23 cellular contexts compared by ENCODE assay signal in the genomic region with DNA sequence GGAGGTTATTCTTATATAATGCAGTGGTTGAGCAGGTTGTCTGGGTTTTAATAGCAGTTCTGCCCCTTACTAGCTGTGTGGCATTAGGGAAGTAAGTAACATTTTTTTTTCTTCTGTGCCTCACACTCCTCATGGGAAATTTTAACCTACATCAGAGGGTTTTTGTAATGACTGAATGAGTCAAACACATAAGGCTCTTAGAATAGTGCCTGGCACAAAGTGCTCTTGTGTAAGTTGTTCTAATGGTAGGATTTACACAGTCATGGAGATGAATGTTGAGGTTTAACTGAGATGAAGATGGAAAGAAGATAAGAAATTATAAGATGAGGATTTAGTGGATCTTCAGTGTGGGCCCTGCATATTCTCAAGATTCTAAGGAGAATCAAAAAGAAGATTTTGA.
"Had no signal": no experiment of that assay in that cellular context is flagged by ENCODE, and none has a peak within 500 bp of the region (broad histone marks: within the 10 kb centered on the region; RNA-seq: fewer than 3 reads in every experiment).

No MANE protein-coding gene starts in this region.

- ATAC-seq: gastrocnemius medialis; left ventricle myocardium superior; lower lobe of right lung; natural killer cell treated with Interleukin-12 subunit alpha and Interleukin-12 subunit beta and Interleukin-15 and Interleukin-18, amount 100 ng/mL, for 72 hours; stimulated activated memory B cell treated with anti-CD40 and anti-IgM and Interleukin-4, amounts not matched to agents 10 μg/mL and 1 μg/mL and 100 μg/mL, for 72 hours; stimulated activated naive CD8-positive, alpha-beta T cell treated with anti-CD3 and anti-CD28 coated beads, Interleukin-15, Interleukin-2, amounts not matched to agents 100 U/mL and 50 U/mL, for 24 hours had no signal

- H3K27ac Mint-ChIP-seq: dendritic cell treated with granulocyte-macrophage colony-stimulating factor and Interleukin-4, amounts not matched to agents 40 ng/mL and 50 ng/mL, for 4 days; endodermal cell; natural killer cell treated with Interleukin-12 subunit alpha and Interleukin-12 subunit beta and Interleukin-15 and Interleukin-18, amount 100 ng/mL, for 72 hours; progenitor cell of endocrine pancreas; stimulated activated memory B cell treated with anti-CD40 and anti-IgM and Interleukin-4, amounts not matched to agents 10 μg/mL and 1 μg/mL and 100 μg/mL, for 72 hours had no signal

- H3K4me3 ChIP-seq: colonic mucosa, esophagus muscularis mucosa, gastrocnemius medialis, lower lobe of right lung, right atrium auricular region, sigmoid colon, thoracic aorta, tibial nerve, upper lobe of left lung had no signal

- H2AFZ ChIP-seq: parathyroid adenoma had no signal

- H3K9ac ChIP-seq: parathyroid adenoma had no signal

- H3K27me3 ChIP-seq: colonic mucosa, esophagus muscularis mucosa, gastrocnemius medialis, right atrium auricular region, sigmoid colon, tibial nerve, upper lobe of left lung had no signal

- H3K9me3 Mint-ChIP-seq: dendritic cell treated with granulocyte-macrophage colony-stimulating factor and Interleukin-4, amounts not matched to agents 40 ng/mL and 50 ng/mL, for 4 days; endodermal cell; neural crest cell had no signal

- H3K36me3 Mint-ChIP-seq: natural killer cell treated with Interleukin-12 subunit alpha and Interleukin-12 subunit beta and Interleukin-15 and Interleukin-18, amount 100 ng/mL, for 72 hours; stimulated activated memory B cell treated with anti-CD40 and anti-IgM and Interleukin-4, amounts not matched to agents 10 μg/mL and 1 μg/mL and 100 μg/mL, for 72 hours had no signal

- H3K4me1 Mint-ChIP-seq: neural crest cell; stimulated activated memory B cell treated with anti-CD40 and anti-IgM and Interleukin-4, amounts not matched to agents 10 μg/mL and 1 μg/mL and 100 μg/mL, for 72 hours had no signal

- H3K4me3 Mint-ChIP-seq: dendritic cell treated with granulocyte-macrophage colony-stimulating factor and Interleukin-4, amounts not matched to agents 40 ng/mL and 50 ng/mL, for 4 days; endodermal cell; natural killer cell treated with Interleukin-12 subunit alpha and Interleukin-12 subunit beta and Interleukin-15 and Interleukin-18, amount 100 ng/mL, for 72 hours; neural crest cell; stimulated activated memory B cell treated with anti-CD40 and anti-IgM and Interleukin-4, amounts not matched to agents 10 μg/mL and 1 μg/mL and 100 μg/mL, for 72 hours had no signal

- H3K27ac ChIP-seq: colonic mucosa, esophagus muscularis mucosa, gastrocnemius medialis, lower lobe of right lung, parathyroid adenoma, right atrium auricular region, sigmoid colon, thoracic aorta, tibial nerve, upper lobe of left lung had no signal

- DNase-seq: colonic mucosa; effector CD8-positive, alpha-beta T cell; endodermal cell; gastrocnemius medialis; head of caudate nucleus; left ventricle myocardium superior; lower lobe of right lung; sigmoid colon; stimulated activated CD4-positive, alpha-beta T cell treated with anti-CD3 and anti-CD28 coated beads, Interleukin-2, amount 100 ng/mL, for 24 hours; stimulated activated CD4-positive, alpha-beta T cell treated with anti-CD3 and anti-CD28 coated beads, Interleukin-4, amount 100 ng/mL, for 4 hours; stimulated activated naive CD8-positive, alpha-beta T cell treated with anti-CD3 and anti-CD28 coated beads, Interleukin-15, Interleukin-2, amounts not matched to agents 100 U/mL and 50 U/mL, for 24 hours; substantia nigra; upper lobe of left lung had no signal

- H3K27me3 Mint-ChIP-seq: dendritic cell treated with granulocyte-macrophage colony-stimulating factor and Interleukin-4, amounts not matched to agents 40 ng/mL and 50 ng/mL, for 4 days; progenitor cell of endocrine pancreas; stimulated activated memory B cell treated with anti-CD40 and anti-IgM and Interleukin-4, amounts not matched to agents 10 μg/mL and 1 μg/mL and 100 μg/mL, for 72 hours had no signal

- H3K36me3 ChIP-seq: colonic mucosa, esophagus muscularis mucosa, gastrocnemius medialis, lower lobe of right lung, right atrium auricular region, sigmoid colon, thoracic aorta, tibial nerve, upper lobe of left lung had no signal

- H3K79me2 ChIP-seq: parathyroid adenoma had no signal

- H3K9me3 ChIP-seq: colonic mucosa, esophagus muscularis mucosa, gastrocnemius medialis, lower lobe of right lung, right atrium auricular region, sigmoid colon, thoracic aorta, tibial nerve, upper lobe of left lung had no signal

- H3K4me1 ChIP-seq: colonic mucosa, lower lobe of right lung, parathyroid adenoma, right atrium auricular region, sigmoid colon, tibial nerve, upper lobe of left lung had no signal
